23 cellular contexts compared by ENCODE assay signal in genomic region chrX:85906399-85906798, GRCh38.
"Had no signal": no experiment of that assay in that cellular context is flagged by ENCODE, and none has a peak within 500 bp of the region (broad histone marks: within the 10 kb centered on the region; RNA-seq: fewer than 3 reads in every experiment).

No MANE protein-coding gene starts in this region.

- ATAC-seq: left cardiac atrium; naive thymus-derived CD4-positive, alpha-beta T cell; natural killer cell treated with Interleukin-12 subunit alpha and Interleukin-12 subunit beta and Interleukin-15 and Interleukin-18, amount 100 ng/mL, for 72 hours; right cardiac atrium; upper lobe of right lung had no signal

- H3K4me3 ChIP-seq: left ventricle myocardium inferior, lung, ovary, prostate gland, suprapubic skin, thoracic aorta, tibial artery, upper lobe of right lung had no signal

- H3K9me3 ChIP-seq: left ventricle myocardium inferior, ovary, prostate gland, suprapubic skin, thoracic aorta, tibial artery, upper lobe of right lung had no signal

- H3K27ac ChIP-seq: left ventricle myocardium inferior, ovary, prostate gland, suprapubic skin, thoracic aorta, tibial artery, upper lobe of right lung had no signal

- H3K27me3 ChIP-seq: ovary, suprapubic skin, tibial artery, upper lobe of right lung had no signal

- H3K36me3 ChIP-seq: left ventricle myocardium inferior, ovary, prostate gland, suprapubic skin, thoracic aorta, upper lobe of right lung had no signal

- H3K27me3 Mint-ChIP-seq: naive thymus-derived CD4-positive, alpha-beta T cell; natural killer cell treated with Interleukin-12 subunit alpha and Interleukin-12 subunit beta and Interleukin-15 and Interleukin-18, amount 100 ng/mL, for 72 hours; stimulated activated naive CD8-positive, alpha-beta T cell treated with anti-CD3 and anti-CD28 coated beads, Interleukin-15, Interleukin-2, amounts not matched to agents 100 ng/mL and 50 ng/mL, for 24 hours had no signal

- H3K36me3 Mint-ChIP-seq: natural killer cell treated with Interleukin-12 subunit alpha and Interleukin-12 subunit beta and Interleukin-15 and Interleukin-18, amount 100 ng/mL, for 72 hours had no signal

- H3K4me1 ChIP-seq: left ventricle myocardium inferior, prostate gland, suprapubic skin, tibial artery, upper lobe of right lung had no signal

- H3K9me3 Mint-ChIP-seq: mesothelial cell of epicardium; natural killer cell treated with Interleukin-12 subunit alpha and Interleukin-12 subunit beta and Interleukin-15 and Interleukin-18, amount 100 ng/mL, for 72 hours; stimulated activated naive CD8-positive, alpha-beta T cell treated with anti-CD3 and anti-CD28 coated beads, Interleukin-15, Interleukin-2, amounts not matched to agents 100 ng/mL and 50 ng/mL, for 24 hours had no signal

- H3K4me3 Mint-ChIP-seq: mesothelial cell of epicardium; naive thymus-derived CD4-positive, alpha-beta T cell; natural killer cell treated with Interleukin-12 subunit alpha and Interleukin-12 subunit beta and Interleukin-15 and Interleukin-18, amount 100 ng/mL, for 72 hours; stimulated activated naive CD8-positive, alpha-beta T cell treated with anti-CD3 and anti-CD28 coated beads, Interleukin-15, Interleukin-2, amounts not matched to agents 100 ng/mL and 50 ng/mL, for 24 hours had no signal

- H3K27ac Mint-ChIP-seq: mesothelial cell of epicardium; naive thymus-derived CD4-positive, alpha-beta T cell; natural killer cell treated with Interleukin-12 subunit alpha and Interleukin-12 subunit beta and Interleukin-15 and Interleukin-18, amount 100 ng/mL, for 72 hours; stimulated activated naive CD8-positive, alpha-beta T cell treated with anti-CD3 and anti-CD28 coated beads, Interleukin-15, Interleukin-2, amounts not matched to agents 100 ng/mL and 50 ng/mL, for 24 hours had no signal

- DNase-seq: kidney glomerular epithelial cell; left cardiac atrium; left ventricle myocardium inferior; mesendoderm; naive thymus-derived CD4-positive, alpha-beta T cell; ovary; retina; right cardiac atrium; stimulated activated CD4-positive, alpha-beta T cell treated with anti-CD3 and anti-CD28 coated beads, Interleukin-12 subunit alpha, Interleukin-12 subunit beta, amount 100 ng/mL, for 4 hours; stimulated activated CD4-positive, alpha-beta T cell treated with anti-CD3 and anti-CD28 coated beads, Interleukin-15, amount 100 ng/mL, for 24 hours; stimulated activated CD4-positive, alpha-beta T cell treated with anti-CD3 and anti-CD28 coated beads, Interleukin-2, amount 100 ng/mL, for 24 hours; stimulated activated CD4-positive, alpha-beta T cell treated with anti-CD3 and anti-CD28 coated beads, Interleukin-4, amount 100 ng/mL, for 1 hour; stimulated activated naive CD4-positive, alpha-beta T cell; tibial artery; trophoblast cell; upper lobe of right lung had no signal
